ENCODE assay signal across 8 cellular contexts in the genomic region with DNA sequence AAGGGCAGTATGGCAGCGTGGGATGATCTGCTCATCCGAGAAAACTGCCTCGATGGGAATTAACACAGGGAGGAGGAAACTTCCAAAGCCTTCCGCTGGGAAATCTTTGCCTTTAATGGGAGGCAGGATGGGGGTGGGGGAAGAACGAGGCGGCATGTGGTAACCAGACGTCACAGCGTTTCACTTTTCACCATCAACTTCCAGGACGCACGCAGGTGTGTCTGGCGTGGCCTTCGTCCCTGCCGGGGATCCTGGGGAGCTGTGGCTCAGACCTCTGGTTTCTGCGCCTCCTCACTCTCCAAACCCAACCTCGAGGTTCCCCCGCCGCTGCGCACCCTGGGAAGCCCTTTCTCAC. TPM values are rescaled to one million over a fixed set of nuclear protein-coding genes. Genes with fewer than 3 reads are reported as not detected.
DNase-seq lines count a peak whose midpoint lies in the region; ATAC-seq, FAIRE-seq and TF ChIP-seq lines count a peak whose summit lies in the region.

No MANE protein-coding gene starts in this region.

- peak overlapping the region; percentile 87 for H3K4me3 Mint-ChIP-seq in activated T-cell treated with anti-CD3 and anti-CD28 coated beads, Interleukin-2, amount 50 U/mL, for 24 hours

- H3K27me3 ChIP-seq in ascending aorta (no peaks in the 10 kb centered on the region), thyroid gland (no peaks in the 10 kb centered on the region)

- peak; percentile 52 for ATAC-seq in left colon

- no peaks in the 10 kb centered on the region for H3K9me3 Mint-ChIP-seq in activated T-cell treated with anti-CD3 and anti-CD28 coated beads, Interleukin-2, amount 50 U/mL, for 24 hours

- no peaks in the 10 kb centered on the region for H3K27me3 Mint-ChIP-seq in activated T-cell treated with anti-CD3 and anti-CD28 coated beads, Interleukin-2, amount 50 U/mL, for 24 hours

- intact Hi-C loops in ascending aorta (cut with DNase I), result loop anchor here (1.0 to 10.0 kb wide), 7 partner anchors 17 to 1331 kb away; partner anchors contain the start of genes BACE2, MX1, PKNOX1 and SLC37A1
- intact Hi-C loops in left colon (cut with DNase I, micrococcal nuclease), result no loop called here
- intact Hi-C loops in thyroid gland (cut with DNase I), result no loop called here

- WGBS in thyroid gland, 2 donors, result 3% methylated on average over 18 of the region's 18 CpGs

- TF ChIP-seq POLR2A in thyroid gland (IDR thresholded peaks at IDR 0.05), result no peak
- TF ChIP-seq POLR2A in H54 (IDR thresholded peaks at IDR 0.05; ENCODE audit: low read depth, low read length), result no peak

- DNase-seq in activated T-cell treated with anti-CD3 and anti-CD28 coated beads, Interleukin-2, amount 50 U/mL, for 24 hours, result no peak
- no peak for DNase-seq in activated T-cell treated with anti-CD3 and anti-CD28 coated beads for 4 hours
- DNase-seq in HTR-8/SVneo (ENCODE audit: insufficient read length, low spot score), result peak; percentile 10
- no peak for DNase-seq in ascending aorta (ENCODE audit: low spot score in 2 of 2)
- DNase-seq in left colon, result peak; percentile 69 to 81
- DNase-seq in thyroid gland, result no peak
- no peak for DNase-seq in H54 (ENCODE audit: insufficient read length, low spot score)
- no peak for DNase-seq in NCI-H187 (lab: John Stamatoyannopoulos, UW)

- H3K9me3 ChIP-seq in ascending aorta, result no peaks in the 10 kb centered on the region
- no peaks in the 10 kb centered on the region for H3K9me3 ChIP-seq in thyroid gland

- FAIRE-seq in HTR-8/SVneo (lab: Jason Lieb, UNC) (no peak), H54 (lab: Jason Lieb, UNC) (no peak)

- H3K36me3 ChIP-seq in ascending aorta (no peaks in the 10 kb centered on the region), thyroid gland (no peaks in the 10 kb centered on the region)

- no peaks in the 10 kb centered on the region for H3K4me1 ChIP-seq in ascending aorta
- peaks cover 5 to 12% of the 10 kb centered on the region in 2 donors for H3K4me1 ChIP-seq in thyroid gland

- peak overlapping the region; percentile 88 for H3K27ac Mint-ChIP-seq in activated T-cell treated with anti-CD3 and anti-CD28 coated beads, Interleukin-2, amount 50 U/mL, for 24 hours

- TF ChIP-seq CTCF in ascending aorta (IDR thresholded peaks at IDR 0.05) (no peak), thyroid gland (IDR thresholded peaks at IDR 0.05) (no peak)

- H3K27ac ChIP-seq in ascending aorta, result no peak overlapping the region
- H3K27ac ChIP-seq in thyroid gland, result no peak overlapping the region

- H3K4me3 ChIP-seq in ascending aorta, result peak overlapping the region; percentile 76 to 77
- peak overlapping the region; percentile 13 to 47 (median 30) for H3K4me3 ChIP-seq in thyroid gland (replicated peaks in 1 of 3)

- H3K4me1 Mint-ChIP-seq in activated T-cell treated with anti-CD3 and anti-CD28 coated beads, Interleukin-2, amount 50 U/mL, for 24 hours (ENCODE audit: low read depth), result peaks cover 20% of the 10 kb centered on the region

- H3K36me3 Mint-ChIP-seq in activated T-cell treated with anti-CD3 and anti-CD28 coated beads, Interleukin-2, amount 50 U/mL, for 24 hours (ENCODE audit: low read depth), result no peaks in the 10 kb centered on the region

RNA-seq across cellular contexts. Expression of gene RSPH1, which starts 0.3 kb away (rescaled TPM):
- total RNA-seq in ascending aorta, result not detected
- total RNA-seq in left colon, result 1 to 10 TPM; 3.3 to 7.4 TPM
- 1 to 10 TPM; 2.7 to 3.7 (median 3.0) TPM for total RNA-seq in thyroid gland

RNA-seq across cellular contexts. Expression of gene SLC37A1, which starts 17.9 kb away (rescaled TPM):
- total RNA-seq in ascending aorta (8.7 TPM), left colon (100 to 1,000 TPM in 1 of 2 donors, 10 to 100 TPM in 1; 63.5 to 171 TPM), thyroid gland (10 to 100 TPM; 26.1 to 37.9 (median 34.9) TPM)

Comparison
In these comparisons a context has a peak if more than half of its experiments do, and no peak if none do; other contexts are left out.
1. DNase-seq: peak in HTR-8/SVneo (single experiment) and left colon (2 of 2); none in activated T-cell treated with anti-CD3 and anti-CD28 coated beads, Interleukin-2, amount 50 U/mL, for 24 hours (single experiment), activated T-cell treated with anti-CD3 and anti-CD28 coated beads for 4 hours (single experiment), ascending aorta (0 of 2), thyroid gland (0 of 2), H54 (single experiment) and NCI-H187 (0 of 2).